Comparison of ENCODE assay signal across 2 cellular contexts in the genomic region with DNA sequence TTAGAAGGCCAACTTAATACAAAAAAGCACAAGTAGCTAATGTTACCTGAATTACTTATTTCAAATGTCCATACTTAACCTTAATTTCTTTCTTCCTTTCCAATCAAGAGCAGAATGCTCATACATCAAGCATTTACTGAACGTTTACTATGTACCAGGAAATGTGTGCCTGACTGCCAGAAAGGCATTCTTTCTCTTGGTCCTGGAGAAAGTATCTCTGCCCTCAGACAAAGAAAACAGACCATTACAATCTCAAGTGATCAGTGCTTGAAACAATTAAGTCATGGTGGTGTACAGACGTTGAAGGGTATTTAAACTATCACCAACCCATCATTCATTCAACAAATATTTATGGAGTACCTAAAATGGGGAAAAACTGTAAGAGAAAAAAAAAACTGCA.
TF ChIP-seq lines count a peak whose summit lies in the region.

No MANE protein-coding gene starts in this region.

TF ChIP-seq in SK-N-SH treated with all-trans-retinoic acid at 6 μM for 48 hours, 23 proteins besides CTCF, POLR2A, EP300 and RAD21:
- TF ChIP-seq, protein P1, sequence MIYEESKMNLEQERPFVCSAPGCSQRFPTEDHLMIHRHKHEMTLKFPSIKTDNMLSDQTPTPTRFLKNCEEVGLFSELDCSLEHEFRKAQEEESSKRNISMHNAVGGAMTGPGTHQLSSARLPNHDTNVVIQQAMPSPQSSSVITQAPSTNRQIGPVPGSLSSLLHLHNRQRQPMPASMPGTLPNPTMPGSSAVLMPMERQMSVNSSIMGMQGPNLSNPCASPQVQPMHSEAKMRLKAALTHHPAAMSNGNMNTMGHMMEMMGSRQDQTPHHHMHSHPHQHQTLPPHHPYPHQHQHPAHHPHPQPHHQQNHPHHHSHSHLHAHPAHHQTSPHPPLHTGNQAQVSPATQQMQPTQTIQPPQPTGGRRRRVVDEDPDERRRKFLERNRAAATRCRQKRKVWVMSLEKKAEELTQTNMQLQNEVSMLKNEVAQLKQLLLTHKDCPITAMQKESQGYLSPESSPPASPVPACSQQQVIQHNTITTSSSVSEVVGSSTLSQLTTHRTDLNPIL (CRISPR knock-in tag; IDR thresholded peaks at IDR 0.05; ENCODE audit: low read depth), result no peak
- TF ChIP-seq, protein P2, sequence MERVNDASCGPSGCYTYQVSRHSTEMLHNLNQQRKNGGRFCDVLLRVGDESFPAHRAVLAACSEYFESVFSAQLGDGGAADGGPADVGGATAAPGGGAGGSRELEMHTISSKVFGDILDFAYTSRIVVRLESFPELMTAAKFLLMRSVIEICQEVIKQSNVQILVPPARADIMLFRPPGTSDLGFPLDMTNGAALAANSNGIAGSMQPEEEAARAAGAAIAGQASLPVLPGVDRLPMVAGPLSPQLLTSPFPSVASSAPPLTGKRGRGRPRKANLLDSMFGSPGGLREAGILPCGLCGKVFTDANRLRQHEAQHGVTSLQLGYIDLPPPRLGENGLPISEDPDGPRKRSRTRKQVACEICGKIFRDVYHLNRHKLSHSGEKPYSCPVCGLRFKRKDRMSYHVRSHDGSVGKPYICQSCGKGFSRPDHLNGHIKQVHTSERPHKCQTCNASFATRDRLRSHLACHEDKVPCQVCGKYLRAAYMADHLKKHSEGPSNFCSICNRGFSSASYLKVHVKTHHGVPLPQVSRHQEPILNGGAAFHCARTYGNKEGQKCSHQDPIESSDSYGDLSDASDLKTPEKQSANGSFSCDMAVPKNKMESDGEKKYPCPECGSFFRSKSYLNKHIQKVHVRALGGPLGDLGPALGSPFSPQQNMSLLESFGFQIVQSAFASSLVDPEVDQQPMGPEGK (CRISPR knock-in tag; IDR thresholded peaks at IDR 0.05; ENCODE audit: borderline replicate concordance), result no peak
- TF ChIP-seq ARNTL (CRISPR knock-in tag; IDR thresholded peaks at IDR 0.05; ENCODE audit: borderline replicate concordance, low read depth) (no peak), ZNF70 (CRISPR knock-in tag; IDR thresholded peaks at IDR 0.05) (no peak), RARB (CRISPR knock-in tag; IDR thresholded peaks at IDR 0.05) (no peak)
TF ChIP-seq in SK-N-SH treated with all-trans-retinoic acid at 6 μM for 48 hours: peak in this region for 0.

TF ChIP-seq in SK-N-SH, 30 proteins besides CTCF, POLR2A, EP300 and RAD21:
- TF ChIP-seq SMC3 (IDR thresholded peaks at IDR 0.05; ENCODE audit: low read depth, low read length), result no peak
- TF ChIP-seq JUND (IDR thresholded peaks at IDR 0.05), result no peak
- TF ChIP-seq, protein P3, sequence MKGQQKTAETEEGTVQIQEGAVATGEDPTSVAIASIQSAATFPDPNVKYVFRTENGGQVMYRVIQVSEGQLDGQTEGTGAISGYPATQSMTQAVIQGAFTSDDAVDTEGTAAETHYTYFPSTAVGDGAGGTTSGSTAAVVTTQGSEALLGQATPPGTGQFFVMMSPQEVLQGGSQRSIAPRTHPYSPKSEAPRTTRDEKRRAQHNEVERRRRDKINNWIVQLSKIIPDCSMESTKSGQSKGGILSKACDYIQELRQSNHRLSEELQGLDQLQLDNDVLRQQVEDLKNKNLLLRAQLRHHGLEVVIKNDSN (IDR thresholded peaks at IDR 0.05; ENCODE audit: borderline replicate concordance, low read depth), result no peak
- no peak for TF ChIP-seq SIN3A (IDR thresholded peaks at IDR 0.05; ENCODE audit: borderline replicate concordance, low read depth, low read length)
- TF ChIP-seq GATA2 (CRISPR knock-in tag; IDR thresholded peaks at IDR 0.05), result no peak
- TF ChIP-seq YY1 (IDR thresholded peaks at IDR 0.05; ENCODE audit: low read depth), result no peak
- TF ChIP-seq, protein P4, sequence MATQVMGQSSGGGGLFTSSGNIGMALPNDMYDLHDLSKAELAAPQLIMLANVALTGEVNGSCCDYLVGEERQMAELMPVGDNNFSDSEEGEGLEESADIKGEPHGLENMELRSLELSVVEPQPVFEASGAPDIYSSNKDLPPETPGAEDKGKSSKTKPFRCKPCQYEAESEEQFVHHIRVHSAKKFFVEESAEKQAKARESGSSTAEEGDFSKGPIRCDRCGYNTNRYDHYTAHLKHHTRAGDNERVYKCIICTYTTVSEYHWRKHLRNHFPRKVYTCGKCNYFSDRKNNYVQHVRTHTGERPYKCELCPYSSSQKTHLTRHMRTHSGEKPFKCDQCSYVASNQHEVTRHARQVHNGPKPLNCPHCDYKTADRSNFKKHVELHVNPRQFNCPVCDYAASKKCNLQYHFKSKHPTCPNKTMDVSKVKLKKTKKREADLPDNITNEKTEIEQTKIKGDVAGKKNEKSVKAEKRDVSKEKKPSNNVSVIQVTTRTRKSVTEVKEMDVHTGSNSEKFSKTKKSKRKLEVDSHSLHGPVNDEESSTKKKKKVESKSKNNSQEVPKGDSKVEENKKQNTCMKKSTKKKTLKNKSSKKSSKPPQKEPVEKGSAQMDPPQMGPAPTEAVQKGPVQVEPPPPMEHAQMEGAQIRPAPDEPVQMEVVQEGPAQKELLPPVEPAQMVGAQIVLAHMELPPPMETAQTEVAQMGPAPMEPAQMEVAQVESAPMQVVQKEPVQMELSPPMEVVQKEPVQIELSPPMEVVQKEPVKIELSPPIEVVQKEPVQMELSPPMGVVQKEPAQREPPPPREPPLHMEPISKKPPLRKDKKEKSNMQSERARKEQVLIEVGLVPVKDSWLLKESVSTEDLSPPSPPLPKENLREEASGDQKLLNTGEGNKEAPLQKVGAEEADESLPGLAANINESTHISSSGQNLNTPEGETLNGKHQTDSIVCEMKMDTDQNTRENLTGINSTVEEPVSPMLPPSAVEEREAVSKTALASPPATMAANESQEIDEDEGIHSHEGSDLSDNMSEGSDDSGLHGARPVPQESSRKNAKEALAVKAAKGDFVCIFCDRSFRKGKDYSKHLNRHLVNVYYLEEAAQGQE (IDR thresholded peaks at IDR 0.05; ENCODE audit: low read depth, low read length), result no peak
